11 cellular contexts compared by ENCODE assay signal in genomic region chr16:66382966-66383299, GRCh38. TPM values are rescaled to one million over a fixed set of nuclear protein-coding genes. Genes with fewer than 3 reads are reported as not detected.
DNase-seq lines count a peak whose midpoint lies in the region; ATAC-seq, FAIRE-seq and TF ChIP-seq lines count a peak whose summit lies in the region.
"Had no signal": no experiment of that assay in that cellular context is flagged by ENCODE, and none has a peak within 500 bp of the region (broad histone marks: within the 10 kb centered on the region; RNA-seq: fewer than 3 reads in every experiment).

No MANE protein-coding gene starts in this region.

- no peak for TF ChIP-seq CTCF in AG10803 (conservative IDR thresholded peaks at IDR 0.05; ENCODE audit: low read length)
- no peak for TF ChIP-seq CTCF in dorsolateral prefrontal cortex (IDR thresholded peaks at IDR 0.05 in 54 of 56, conservative IDR thresholded peaks at IDR 0.05 in 2 of 56; ENCODE audit: low read depth in 1 of 56, partially characterized antibody in 56 of 56)

- FAIRE-seq in GM12891 (lab: Jason Lieb, UNC), result no peak

- no peaks in the 10 kb centered on the region for H3K9me3 ChIP-seq in muscle layer of duodenum (ENCODE audit: control insufficient read depth in 1 of 2, low read length in 2 of 2)
- H3K9me3 ChIP-seq: transverse colon had no signal

- no peak for TF ChIP-seq POLR2A in GM12891 (IDR thresholded peaks at IDR 0.05; ENCODE audit: low read depth, low read length)

- no peaks in the 10 kb centered on the region for H3K4me1 ChIP-seq in muscle layer of duodenum (ENCODE audit: control insufficient read depth in 1 of 2, insufficient read depth in 2 of 2, low read length in 2 of 2)

- H3K27me3 ChIP-seq in dorsolateral prefrontal cortex, result no peaks in the 10 kb centered on the region
- H3K27me3 ChIP-seq in muscle layer of duodenum (ENCODE audit: low read depth, low read length), result no peaks in the 10 kb centered on the region
- H3K27me3 ChIP-seq: transverse colon had no signal

- H3K36me3 ChIP-seq in muscle layer of duodenum (ENCODE audit: control insufficient read depth in 1 of 2, insufficient read depth in 2 of 2, low read length in 2 of 2), result no peaks in the 10 kb centered on the region
- H3K36me3 ChIP-seq: transverse colon had no signal

- no peak for ATAC-seq in GM18873 (IDR thresholded peaks at IDR 0.05; ENCODE audit: low FRiP score, unreplicated experiment)

- H3K4me3 ChIP-seq in AG10803 (ENCODE audit: low read length), result no peak overlapping the region
- H3K4me3 ChIP-seq in dorsolateral prefrontal cortex, result no peak overlapping the region
- no peak overlapping the region for H3K4me3 ChIP-seq in muscle layer of duodenum (ENCODE audit: low read depth in 1 of 2, low read length in 2 of 2)
- H3K4me3 ChIP-seq: skin epidermis, transverse colon had no signal

- peak overlapping the region in 34 of 59 donors; percentile 17 to 78 (median 50) for H3K27ac ChIP-seq in dorsolateral prefrontal cortex
- peak overlapping the region; percentile 24 for H3K27ac ChIP-seq in muscle layer of duodenum (ENCODE audit: low read length)

- DNase-seq in AG10803 (ENCODE audit: low read depth) (peak; percentile 71), M059J (ENCODE audit: low read depth) (peak; percentile 96), dorsolateral prefrontal cortex (no peak), hippocampal formation (lab: John Stamatoyannopoulos, UW) (no peak), GM12891 (ENCODE audit: insufficient read length, low spot score) (no peak), NK-92 (lab: John Stamatoyannopoulos, UW; ENCODE audit: unreplicated experiment) (no peak)
- DNase-seq: activated CD8-positive, alpha-beta memory T cell treated with anti-CD3 and anti-CD28 coated beads, Interleukin-2, amount 50 U/mL, for 48 hours; transverse colon had no signal

- intact Hi-C loops in dorsolateral prefrontal cortex (cut with DNase I), result no loop called here

TF ChIP-seq in GM12891, 5 proteins besides CTCF, POLR2A, EP300 and RAD21:
- TF ChIP-seq POLR2AphosphoS5 (IDR thresholded peaks at IDR 0.05; ENCODE audit: low read depth, low read length) (no peak), SPI1 (IDR thresholded peaks at IDR 0.05; ENCODE audit: low read depth, low read length) (no peak), TAF1 (IDR thresholded peaks at IDR 0.05; ENCODE audit: low read depth, low read length) (no peak), POU2F2 (IDR thresholded peaks at IDR 0.05; ENCODE audit: low read depth, low read length) (no peak), PAX5 (IDR thresholded peaks at IDR 0.05; ENCODE audit: insufficient read depth, low read length, severe bottlenecking) (no peak)

RNA-seq across cellular contexts. Expression of gene CDH5, which starts 16.4 kb away (rescaled TPM):
- total RNA-seq in M059J (2014; rRNA removed; shearing (Covaris generic)), result 0.05 TPM in 1 of 2 replicates, not detected in the other
- 10 to 100 TPM in 105 of 120 experiments, 1 to 10 TPM in 15; 5.7 to 36.2 (median 14.9) TPM for total RNA-seq in dorsolateral prefrontal cortex
- not detected for polyA plus RNA-seq in GM12891 (2012; ENCODE audit: low read depth, missing spikeins)

RNA-seq across cellular contexts. Expression of gene BEAN1, which starts 44.2 kb away (rescaled TPM):
- not detected in 2 replicates for total RNA-seq in M059J (2014; rRNA removed; shearing (Covaris generic))
- 10 to 100 TPM in 37 of 120 experiments, 1 to 10 TPM in 83; 2.0 to 14.4 (median 8.4) TPM for total RNA-seq in dorsolateral prefrontal cortex
- polyA plus RNA-seq in GM12891 (2012; ENCODE audit: low read depth, missing spikeins), result not detected

Comparison
In these comparisons a context has a peak if more than half of its experiments do, and no peak if none do; other contexts are left out.
1. DNase-seq: peak in AG10803 (single experiment) and M059J (single experiment); none in dorsolateral prefrontal cortex (0 of 10), hippocampal formation (0 of 2), GM12891 (single experiment) and NK-92 (single experiment).